ENCODE assay signal across 31 cellular contexts in the genomic region with DNA sequence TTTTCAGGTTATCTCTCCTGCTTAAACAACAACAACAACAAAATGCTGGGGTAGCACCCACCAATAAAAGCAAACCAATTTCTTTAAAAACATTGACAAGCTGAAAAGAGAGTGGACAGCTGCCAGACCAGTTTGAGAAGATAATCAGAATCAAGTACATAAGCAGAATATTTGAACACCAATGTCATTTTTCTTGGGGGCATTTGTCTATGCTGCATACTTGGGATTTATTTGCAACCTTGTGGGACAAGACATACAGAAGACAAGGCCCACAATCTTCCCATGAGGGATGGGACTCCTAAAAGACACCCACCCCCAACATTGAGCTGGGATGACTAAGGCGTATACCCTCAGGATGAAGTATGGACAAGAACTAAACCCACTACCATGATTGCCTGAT.
DNase-seq lines count a peak whose midpoint lies in the region; ATAC-seq and TF ChIP-seq lines count a peak whose summit lies in the region.
"Had no signal": no experiment of that assay in that cellular context is flagged by ENCODE, and none has a peak within 500 bp of the region (broad histone marks: within the 10 kb centered on the region; RNA-seq: fewer than 3 reads in every experiment).

No MANE protein-coding gene starts in this region.

- intact Hi-C loops in psoas muscle (cut with DNase I): no loop called here

- H3K4me1 ChIP-seq in GM23338 (ENCODE audit: insufficient read depth) (no peaks in the 10 kb centered on the region), trophoblast cell (ENCODE audit: control insufficient read depth in 1 of 2, insufficient read depth in 2 of 2, low read length in 2 of 2) (peaks cover 3% of the 10 kb centered on the region in 2 experiments), psoas muscle (no peaks in the 10 kb centered on the region)
- H3K4me1 ChIP-seq: A549; BE2C; BLaER1; BLaER1 treated with 17β-estradiol and CSF1 and Interleukin-3, amounts not matched to agents 10 nM and 100 nM; Caco-2 had no signal

- H3K18ac ChIP-seq in trophoblast cell (ENCODE audit: low read length): no peak overlapping the region

- H3K79me2 ChIP-seq in GM23338 (replicated peaks; ENCODE audit: insufficient read depth): no peaks in the 10 kb centered on the region
- H3K79me2 ChIP-seq in trophoblast cell (ENCODE audit: control insufficient read depth, insufficient read depth, low read length, poor library complexity): no peaks in the 10 kb centered on the region

- H3K4me2 ChIP-seq in GM23338 (no peak overlapping the region), trophoblast cell (ENCODE audit: low read length) (no peak overlapping the region)
- H3K4me2 ChIP-seq: A549; BLaER1; BLaER1 treated with 17β-estradiol and CSF1 and Interleukin-3, amounts not matched to agents 10 nM and 100 nM had no signal

- no peak overlapping the region for H3K9ac ChIP-seq in trophoblast cell (ENCODE audit: low read length)
- H3K9ac ChIP-seq: BLaER1; BLaER1 treated with 17β-estradiol and CSF1 and Interleukin-3, amounts not matched to agents 10 nM and 100 nM had no signal

- H2AK5ac ChIP-seq in trophoblast cell (ENCODE audit: low read length): no peak overlapping the region

- ATAC-seq in GM23338: no peak
- ATAC-seq in psoas muscle: no peak
- ATAC-seq: A549; CD8-positive, alpha-beta T cell had no signal

- H3K9me3 ChIP-seq in trophoblast cell (ENCODE audit: insufficient read depth, low read depth, low read length): no peaks in the 10 kb centered on the region
- no peaks in the 10 kb centered on the region for H3K9me3 ChIP-seq in psoas muscle
- H3K9me3 ChIP-seq: A549; BE2C; BLaER1; BLaER1 treated with 17β-estradiol and CSF1 and Interleukin-3, amounts not matched to agents 10 nM and 100 nM; Caco-2 had no signal

- H3K4me3 Mint-ChIP-seq in GM23338: no peak overlapping the region
- H3K4me3 Mint-ChIP-seq: B cell; CD14-positive monocyte; CD4-positive, alpha-beta memory T cell; CD4-positive, alpha-beta T cell; CD4-positive, CD25-positive, alpha-beta regulatory T cell; CD8-positive, alpha-beta memory T cell; CD8-positive, alpha-beta T cell had no signal

- WGBS in trophoblast cell (ENCODE audit: extremely low coverage, insufficient coverage, insufficient read length): no CpG with 5 or more reads among the region's 1 CpG
- WGBS in psoas muscle, 3 donors: 81 to 100% (median 93%) methylated on average over 1 of the region's 1 CpG

- no peak overlapping the region for H3K4me3 ChIP-seq in GM23338
- H3K4me3 ChIP-seq in trophoblast cell (ENCODE audit: low read depth, low read length): no peak overlapping the region
- no peak overlapping the region for H3K4me3 ChIP-seq in psoas muscle
- H3K4me3 ChIP-seq: A549; BLaER1; BLaER1 treated with 17β-estradiol and CSF1 and Interleukin-3, amounts not matched to agents 10 nM and 100 nM had no signal

- H2AFZ ChIP-seq in GM23338 (0 out of 2 replicates have a peak overlapping the region, but pooled peaks have one; percentile 14), trophoblast cell (ENCODE audit: insufficient read depth, low read length, poor library complexity) (no peak overlapping the region)

- no peak overlapping the region for H2BK120ac ChIP-seq in trophoblast cell (ENCODE audit: insufficient read depth, low read length, poor library complexity)

- no peak overlapping the region for H3K14ac ChIP-seq in trophoblast cell (ENCODE audit: low read length)

- H4K91ac ChIP-seq in trophoblast cell (ENCODE audit: low read depth, low read length): no peak overlapping the region

- H3K36me3 ChIP-seq in GM23338 (ENCODE audit: insufficient read depth): no peaks in the 10 kb centered on the region
- no peaks in the 10 kb centered on the region for H3K36me3 ChIP-seq in trophoblast cell (ENCODE audit: control insufficient read depth in 1 of 2, insufficient read depth in 2 of 2, low read length in 2 of 2)
- no peaks in the 10 kb centered on the region for H3K36me3 ChIP-seq in psoas muscle (ENCODE audit: insufficient read depth in 1 of 2, low read depth in 1 of 2)
- H3K36me3 ChIP-seq: BE2C; BLaER1; BLaER1 treated with 17β-estradiol and CSF1 and Interleukin-3, amounts not matched to agents 10 nM and 100 nM had no signal

- no peak overlapping the region for H4K12ac ChIP-seq in trophoblast cell (ENCODE audit: low read depth, low read length)

- H3K27me3 ChIP-seq in GM23338 (ENCODE audit: insufficient read depth) (no peaks in the 10 kb centered on the region), trophoblast cell (ENCODE audit: insufficient read depth, low read length) (no peaks in the 10 kb centered on the region), psoas muscle (ENCODE audit: insufficient read depth in 3 of 3, low read length in 2 of 3) (no peaks in the 10 kb centered on the region)
- H3K27me3 ChIP-seq: BE2C; BLaER1; BLaER1 treated with 17β-estradiol and CSF1 and Interleukin-3, amounts not matched to agents 10 nM and 100 nM had no signal

- no peaks in the 10 kb centered on the region for H4K20me1 ChIP-seq in GM23338 (replicated peaks; ENCODE audit: insufficient read depth)
- H4K20me1 ChIP-seq: BLaER1; BLaER1 treated with 17β-estradiol and CSF1 and Interleukin-3, amounts not matched to agents 10 nM and 100 nM had no signal

- no peaks in the 10 kb centered on the region for H3K4me1 Mint-ChIP-seq in GM23338
- H3K4me1 Mint-ChIP-seq: B cell; CD14-positive monocyte; CD4-positive, alpha-beta memory T cell; CD4-positive, CD25-positive, alpha-beta regulatory T cell; CD8-positive, alpha-beta memory T cell had no signal

- TF ChIP-seq CTCF in GM23338 (conservative IDR thresholded peaks at IDR 0.05; ENCODE audit: low read depth in 2 of 2): no peak
- TF ChIP-seq CTCF in psoas muscle (IDR thresholded peaks at IDR 0.05): no peak

- H3K9me3 Mint-ChIP-seq in GM23338: no peaks in the 10 kb centered on the region
- H3K9me3 Mint-ChIP-seq: CD14-positive monocyte; CD4-positive, alpha-beta T cell; CD4-positive, CD25-positive, alpha-beta regulatory T cell; CD8-positive, alpha-beta memory T cell; CD8-positive, alpha-beta T cell had no signal

- no peaks in the 10 kb centered on the region for H3K27me3 Mint-ChIP-seq in GM23338 (ENCODE audit: insufficient read depth, low read depth, poor library complexity)
- H3K27me3 Mint-ChIP-seq: CD8-positive, alpha-beta memory T cell had no signal

- DNase-seq in GM23338 (ENCODE audit: low spot score): no peak
- peak; percentile 67 to 92 for DNase-seq in trophoblast cell
- DNase-seq in activated effector memory CD4-positive, alpha-beta T cell treated with Interleukin-2 at 50 U/mL for 16 hours: no peak
- DNase-seq in psoas muscle: no peak
- DNase-seq: 8988T; ACHN; AML-193; BE2C; C1 segment of cervical spinal cord; Caco-2; Calu3; CD4-positive, alpha-beta memory T cell; CD4-positive, alpha-beta T cell; CD4-positive, CD25-positive, alpha-beta regulatory T cell; CD8-positive, alpha-beta memory T cell; CD8-positive, alpha-beta T cell; COR-L47; DMS 273 treated with DMSO at 0.1 percent for 48 hours; DMS153; DMS53; DMS79; DMS79 treated with DMSO at 0.1 percent for 48 hours; DND-41; EL had no signal

- H4K8ac ChIP-seq in trophoblast cell (ENCODE audit: low read depth, low read length): no peak overlapping the region

- no peak overlapping the region for H3K23ac ChIP-seq in trophoblast cell (ENCODE audit: low read length)

- no peak overlapping the region for H2BK12ac ChIP-seq in trophoblast cell (ENCODE audit: low read length)

- H3K9me2 ChIP-seq in GM23338 (ENCODE audit: insufficient read depth): no peaks in the 10 kb centered on the region

- H3K36me3 Mint-ChIP-seq in GM23338 (ENCODE audit: low read depth): no peaks in the 10 kb centered on the region
- H3K36me3 Mint-ChIP-seq: CD14-positive monocyte; CD4-positive, alpha-beta memory T cell; CD4-positive, CD25-positive, alpha-beta regulatory T cell; CD8-positive, alpha-beta memory T cell; CD8-positive, alpha-beta T cell had no signal

- no peak overlapping the region for H3K27ac ChIP-seq in GM23338 (ENCODE audit: low read depth)
- H3K27ac ChIP-seq in trophoblast cell (ENCODE audit: low read depth, low read length): no peak overlapping the region
- H3K27ac ChIP-seq in psoas muscle: no peak overlapping the region
- H3K27ac ChIP-seq: 22Rv1; A549; BLaER1; BLaER1 treated with 17β-estradiol and CSF1 and Interleukin-3, amounts not matched to agents 10 nM and 100 nM; C4-2B had no signal

- H3K79me1 ChIP-seq in trophoblast cell (ENCODE audit: low read length): no peaks in the 10 kb centered on the region

- H3K4ac ChIP-seq in trophoblast cell (ENCODE audit: low read depth, low read length): no peak overlapping the region

- H3F3A ChIP-seq in GM23338 (replicated peaks; ENCODE audit: low read depth): no peaks in the 10 kb centered on the region

- H3K27ac Mint-ChIP-seq in GM23338: no peak overlapping the region
- H3K27ac Mint-ChIP-seq: B cell; CD14-positive monocyte; CD4-positive, alpha-beta T cell; CD4-positive, CD25-positive, alpha-beta regulatory T cell; CD8-positive, alpha-beta memory T cell; CD8-positive, alpha-beta T cell had no signal

- no peak overlapping the region for H2BK5ac ChIP-seq in trophoblast cell (ENCODE audit: low read depth, low read length, poor library complexity)

TF ChIP-seq in GM23338, 12 proteins besides CTCF, POLR2A, EP300 and RAD21:
- TF ChIP-seq, protein P1, sequence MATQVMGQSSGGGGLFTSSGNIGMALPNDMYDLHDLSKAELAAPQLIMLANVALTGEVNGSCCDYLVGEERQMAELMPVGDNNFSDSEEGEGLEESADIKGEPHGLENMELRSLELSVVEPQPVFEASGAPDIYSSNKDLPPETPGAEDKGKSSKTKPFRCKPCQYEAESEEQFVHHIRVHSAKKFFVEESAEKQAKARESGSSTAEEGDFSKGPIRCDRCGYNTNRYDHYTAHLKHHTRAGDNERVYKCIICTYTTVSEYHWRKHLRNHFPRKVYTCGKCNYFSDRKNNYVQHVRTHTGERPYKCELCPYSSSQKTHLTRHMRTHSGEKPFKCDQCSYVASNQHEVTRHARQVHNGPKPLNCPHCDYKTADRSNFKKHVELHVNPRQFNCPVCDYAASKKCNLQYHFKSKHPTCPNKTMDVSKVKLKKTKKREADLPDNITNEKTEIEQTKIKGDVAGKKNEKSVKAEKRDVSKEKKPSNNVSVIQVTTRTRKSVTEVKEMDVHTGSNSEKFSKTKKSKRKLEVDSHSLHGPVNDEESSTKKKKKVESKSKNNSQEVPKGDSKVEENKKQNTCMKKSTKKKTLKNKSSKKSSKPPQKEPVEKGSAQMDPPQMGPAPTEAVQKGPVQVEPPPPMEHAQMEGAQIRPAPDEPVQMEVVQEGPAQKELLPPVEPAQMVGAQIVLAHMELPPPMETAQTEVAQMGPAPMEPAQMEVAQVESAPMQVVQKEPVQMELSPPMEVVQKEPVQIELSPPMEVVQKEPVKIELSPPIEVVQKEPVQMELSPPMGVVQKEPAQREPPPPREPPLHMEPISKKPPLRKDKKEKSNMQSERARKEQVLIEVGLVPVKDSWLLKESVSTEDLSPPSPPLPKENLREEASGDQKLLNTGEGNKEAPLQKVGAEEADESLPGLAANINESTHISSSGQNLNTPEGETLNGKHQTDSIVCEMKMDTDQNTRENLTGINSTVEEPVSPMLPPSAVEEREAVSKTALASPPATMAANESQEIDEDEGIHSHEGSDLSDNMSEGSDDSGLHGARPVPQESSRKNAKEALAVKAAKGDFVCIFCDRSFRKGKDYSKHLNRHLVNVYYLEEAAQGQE (IDR thresholded peaks at IDR 0.05; ENCODE audit: unreplicated experiment): no peak
- TF ChIP-seq CREB1 (CRISPR knock-in tag; IDR thresholded peaks at IDR 0.05; ENCODE audit: low read depth) (no peak), EZH2phosphoT487 (IDR thresholded peaks at IDR 0.05; ENCODE audit: unreplicated experiment) (no peak)
TF ChIP-seq in GM23338: peak in this region for 0.

Comparison
In these comparisons a context has a peak if more than half of its experiments do, and no peak if none do; other contexts are left out.
1. DNase-seq: peak in trophoblast cell (2 of 2); none in GM23338 (single experiment), activated effector memory CD4-positive, alpha-beta T cell treated with Interleukin-2 at 50 U/mL for 16 hours (single experiment) and psoas muscle (0 of 2).